Comparison of ENCODE assay signal across 29 cellular contexts in the genomic region with DNA sequence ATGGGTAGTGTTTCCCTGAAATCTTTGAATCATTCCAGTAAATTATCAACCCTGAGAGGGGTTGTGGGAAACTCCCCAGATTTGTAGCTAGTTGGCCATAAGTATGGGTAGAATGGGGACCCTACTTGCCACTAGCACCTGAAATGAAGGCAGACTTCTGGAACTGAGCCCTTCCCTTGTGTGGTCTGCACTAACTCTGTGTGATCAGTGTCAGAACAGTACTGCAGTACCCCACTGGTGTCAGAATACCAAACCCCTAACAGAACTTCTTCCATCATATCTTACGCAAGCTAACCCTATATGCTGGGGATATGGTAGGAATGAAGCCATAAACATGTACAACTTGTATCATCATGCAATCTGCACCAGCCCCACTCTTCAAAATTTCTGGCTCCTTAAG.
"Had no signal": no experiment of that assay in that cellular context is flagged by ENCODE, and none has a peak within 500 bp of the region (broad histone marks: within the 10 kb centered on the region; RNA-seq: fewer than 3 reads in every experiment).

No MANE protein-coding gene starts in this region.

- H3K9me3 Mint-ChIP-seq: activated naive CD4-positive, alpha-beta T cell treated with anti-CD3 and anti-CD28 coated beads for 36 hours; neural crest cell had no signal

- DNase-seq: activated CD4-positive, alpha-beta T cell treated with anti-CD3 and anti-CD28 coated beads for 1 hour; activated CD4-positive, alpha-beta T cell treated with anti-CD3 and anti-CD28 coated beads, Interleukin-2, amount 50 U/mL, for 1 hour; activated effector memory CD4-positive, alpha-beta T cell treated with anti-CD3 and anti-CD28 coated beads, Interleukin-2, amount 50 U/mL, for 16 hours; activated naive CD4-positive, alpha-beta T cell treated with anti-CD3 and anti-CD28 coated beads for 36 hours; activated naive CD8-positive, alpha-beta T cell treated with anti-CD3 and anti-CD28 coated beads, Interleukin-2, amount 10 ng/mL, durations not matched to agents 7 days and 5 days; activated T-cell treated with anti-CD3 and anti-CD28 coated beads for 4 hours; dorsolateral prefrontal cortex; effector memory CD4-positive, alpha-beta T cell; gastrocnemius medialis; glutamatergic neuron; islet precursor cell; left ventricle myocardium inferior; stimulated activated CD4-positive, alpha-beta T cell treated with anti-CD3 and anti-CD28 coated beads, Interleukin-1b, Interleukin-23, amount 100 ng/mL, for 48 hours; stimulated activated CD4-positive, alpha-beta T cell treated with anti-CD3 and anti-CD28 coated beads, Interleukin-4, amount 100 ng/mL, for 4 hours; stimulated activated naive CD4-positive, alpha-beta T cell; T-helper 2 cell; trophoblast cell had no signal

- H3K4me3 ChIP-seq: ascending aorta, cardiac muscle cell, coronary artery, dorsolateral prefrontal cortex, gastrocnemius medialis, left ventricle myocardium inferior, lung, right atrium auricular region, smooth muscle cell, thoracic aorta had no signal

- H3K9me3 ChIP-seq: ascending aorta, gastrocnemius medialis, left ventricle myocardium inferior, right atrium auricular region, thoracic aorta had no signal

- H3K36me3 ChIP-seq: ascending aorta, cardiac muscle cell, gastrocnemius medialis, right atrium auricular region, thoracic aorta had no signal

- H3K27me3 ChIP-seq: ascending aorta, cardiac muscle cell, dorsolateral prefrontal cortex, gastrocnemius medialis, right atrium auricular region had no signal

- H3K27ac ChIP-seq: ascending aorta, cardiac muscle cell, coronary artery, dorsolateral prefrontal cortex, gastrocnemius medialis, left ventricle myocardium inferior, right atrium auricular region, thoracic aorta had no signal

- FAIRE-seq: urothelium cell line had no signal

- ATAC-seq: gastrocnemius medialis, WTC11 had no signal

- H3K27me3 Mint-ChIP-seq: activated naive CD8-positive, alpha-beta T cell treated with anti-CD3 and anti-CD28 coated beads, Interleukin-2, amount 10 ng/mL, durations not matched to agents 7 days and 5 days; brain had no signal

- H3K27ac Mint-ChIP-seq: activated naive CD4-positive, alpha-beta T cell treated with anti-CD3 and anti-CD28 coated beads for 36 hours; activated naive CD8-positive, alpha-beta T cell treated with anti-CD3 and anti-CD28 coated beads, Interleukin-2, amount 10 ng/mL, durations not matched to agents 7 days and 5 days; activated T-helper 1 cell treated with anti-CD3 and anti-CD28 coated beads, Interleukin-12 subunit alpha, Interleukin-12 subunit beta, Interleukin-2, Interleukin-4 antibody, amounts not matched to agents 30 ng/mL and 10 ng/mL and 1 ng/mL, durations not matched to agents 14 hours and 24 hours and 36 hours; brain had no signal

- H3K4me3 Mint-ChIP-seq: activated naive CD4-positive, alpha-beta T cell treated with anti-CD3 and anti-CD28 coated beads for 36 hours; activated naive CD8-positive, alpha-beta T cell treated with anti-CD3 and anti-CD28 coated beads, Interleukin-2, amount 10 ng/mL, durations not matched to agents 7 days and 5 days; activated T-helper 1 cell treated with anti-CD3 and anti-CD28 coated beads, Interleukin-12 subunit alpha, Interleukin-12 subunit beta, Interleukin-2, Interleukin-4 antibody, amounts not matched to agents 30 ng/mL and 10 ng/mL and 1 ng/mL, durations not matched to agents 14 hours and 24 hours and 36 hours; brain; neural crest cell; WTC11 had no signal

- H3K4me2 ChIP-seq: smooth muscle cell had no signal
